Comparison of ENCODE assay signal across 15 cellular contexts in the genomic region with DNA sequence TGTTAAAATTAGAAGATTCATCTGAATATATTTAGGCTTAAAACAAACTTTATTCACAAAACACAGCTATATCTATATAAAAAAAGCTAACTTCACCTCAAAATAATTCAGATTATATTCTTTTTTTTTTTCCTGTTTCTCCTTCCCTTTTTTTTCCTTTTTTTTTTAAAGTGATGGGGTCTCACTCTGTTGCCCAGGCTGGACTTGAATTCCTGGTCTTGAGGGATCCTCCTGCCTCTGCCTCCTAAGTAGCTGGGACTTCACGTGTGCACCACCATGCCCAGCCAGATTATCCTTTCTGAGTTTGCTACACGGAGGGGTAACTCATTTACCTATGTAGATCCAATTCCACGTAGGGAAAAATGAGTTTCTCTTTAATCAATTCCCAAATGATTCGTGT.
"Had no signal": no experiment of that assay in that cellular context is flagged by ENCODE, and none has a peak within 500 bp of the region (broad histone marks: within the 10 kb centered on the region; RNA-seq: fewer than 3 reads in every experiment).

No MANE protein-coding gene starts in this region.

- H3K4me3 ChIP-seq: lower lobe of right lung, right atrium auricular region, smooth muscle cell, transverse colon had no signal

- H3K9me3 ChIP-seq: lower lobe of right lung, right atrium auricular region, transverse colon had no signal

- H3K4me2 ChIP-seq: smooth muscle cell had no signal

- H3K9me3 Mint-ChIP-seq: activated T-helper 1 cell treated with anti-CD3 and anti-CD28 coated beads, Interleukin-12 subunit alpha, Interleukin-12 subunit beta, Interleukin-2, Interleukin-4 antibody, amounts not matched to agents 30 ng/mL and 10 ng/mL and 1 ng/mL, durations not matched to agents 14 hours and 24 hours and 36 hours; immature natural killer cell; naive thymus-derived CD8-positive, alpha-beta T cell; stimulated activated effector memory CD8-positive, alpha-beta T cell treated with anti-CD3 and anti-CD28 coated beads, Interleukin-12 subunit alpha, Interleukin-12 subunit beta, amount 100 ng/mL, for 72 hours; T-cell had no signal

- H3K27ac Mint-ChIP-seq: activated T-helper 1 cell treated with anti-CD3 and anti-CD28 coated beads, Interleukin-12 subunit alpha, Interleukin-12 subunit beta, Interleukin-2, Interleukin-4 antibody, amounts not matched to agents 30 ng/mL and 10 ng/mL and 1 ng/mL, durations not matched to agents 14 hours and 24 hours and 36 hours; stimulated activated effector memory CD8-positive, alpha-beta T cell treated with anti-CD3 and anti-CD28 coated beads, Interleukin-12 subunit alpha, Interleukin-12 subunit beta, amount 100 ng/mL, for 72 hours; T-cell had no signal

- H3K27ac ChIP-seq: lower lobe of right lung, right atrium auricular region, transverse colon had no signal

- ATAC-seq: esophagus mucosa; lower lobe of right lung; naive thymus-derived CD8-positive, alpha-beta T cell; stimulated activated effector memory CD8-positive, alpha-beta T cell treated with anti-CD3 and anti-CD28 coated beads, Interleukin-12 subunit alpha, Interleukin-12 subunit beta, amount 100 ng/mL, for 72 hours; T-cell had no signal

- H3K4me3 Mint-ChIP-seq: activated T-helper 1 cell treated with anti-CD3 and anti-CD28 coated beads, Interleukin-12 subunit alpha, Interleukin-12 subunit beta, Interleukin-2, Interleukin-4 antibody, amounts not matched to agents 30 ng/mL and 10 ng/mL and 1 ng/mL, durations not matched to agents 14 hours and 24 hours and 36 hours; immature natural killer cell; naive thymus-derived CD8-positive, alpha-beta T cell; stimulated activated effector memory CD8-positive, alpha-beta T cell treated with anti-CD3 and anti-CD28 coated beads, Interleukin-12 subunit alpha, Interleukin-12 subunit beta, amount 100 ng/mL, for 72 hours; T-cell had no signal

- DNase-seq: activated CD4-positive, alpha-beta T cell treated with anti-CD3 and anti-CD28 coated beads for 48 hours; activated naive CD4-positive, alpha-beta T cell treated with Interleukin-2 at 50 U/mL for 16 hours; immature natural killer cell; lower lobe of right lung; naive thymus-derived CD8-positive, alpha-beta T cell; posterior cingulate gyrus; substantia nigra; T-cell; T1000; transverse colon had no signal

- H3K27me3 Mint-ChIP-seq: naive thymus-derived CD8-positive, alpha-beta T cell; T-cell had no signal

- H3K27me3 ChIP-seq: right atrium auricular region, transverse colon had no signal
